Comparison of ENCODE assay signal across 11 cellular contexts in the genomic region with DNA sequence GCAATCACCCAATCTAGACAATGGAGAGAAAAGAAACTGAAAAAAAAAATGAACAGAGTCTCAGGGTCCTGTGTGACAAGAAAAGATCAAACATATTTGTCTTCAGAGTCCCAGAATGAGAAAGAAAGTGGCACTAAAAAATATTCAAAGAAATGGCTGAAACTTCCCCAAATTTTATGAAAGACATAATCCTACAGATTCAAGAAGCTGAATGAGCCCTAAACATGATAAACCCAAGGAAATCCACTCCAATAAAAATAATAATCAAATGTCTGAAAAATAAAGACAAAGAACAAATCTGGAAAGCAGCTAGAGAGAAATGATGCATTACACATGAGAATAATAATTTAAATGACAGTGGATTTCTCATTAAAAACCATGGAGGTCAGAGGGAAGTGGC.
"Had no signal": no experiment of that assay in that cellular context is flagged by ENCODE, and none has a peak within 500 bp of the region (broad histone marks: within the 10 kb centered on the region; RNA-seq: fewer than 3 reads in every experiment).

No MANE protein-coding gene starts in this region.

- H3K27ac ChIP-seq: GM23248 had no signal

- H3K4me2 ChIP-seq: GM23338 had no signal

- H3K27ac Mint-ChIP-seq: GM23338, H9, HFFc6 had no signal

- H3K9me3 ChIP-seq: HAP-1 had no signal

- H3K4me3 ChIP-seq: GM23248, GM23338, HAP-1 had no signal

- H3K4me1 Mint-ChIP-seq: GM23338, H9 had no signal

- H3K4me1 ChIP-seq: HAP-1 had no signal

- DNase-seq: GM23248, GOT3, H7, H9, HCEC 1CT, HFFc6 had no signal

- FAIRE-seq: H1, H54 had no signal

- ATAC-seq: GM23338, HCT116 had no signal

- H3K4me3 Mint-ChIP-seq: GM23338, H9, HFFc6 had no signal

- H3K36me3 ChIP-seq: HAP-1 had no signal
